Comparison of ENCODE assay signal across 16 cellular contexts in genomic region chr1:118556936-118557335, GRCh38.
A peak's percentile ranks its signal among the peaks of the same experiment; 100 is the strongest.
DNase-seq lines count a peak whose midpoint lies in the region; ATAC-seq and TF ChIP-seq lines count a peak whose summit lies in the region.
"Had no signal": no experiment of that assay in that cellular context is flagged by ENCODE, and none has a peak within 500 bp of the region (broad histone marks: within the 10 kb centered on the region; RNA-seq: fewer than 3 reads in every experiment).

No MANE protein-coding gene starts in this region.

- no peaks in the 10 kb centered on the region for H3K9me3 ChIP-seq in trophoblast cell (ENCODE audit: insufficient read depth, low read depth, low read length)
- peaks cover 0 to 10% of the 10 kb centered on the region in 2 donors for H3K9me3 ChIP-seq in left lung
- H3K9me3 ChIP-seq: BE2C had no signal

- peak; percentile 40 for DNase-seq in ELF-1 (ENCODE audit: low read depth, low spot score)
- DNase-seq in M059J (ENCODE audit: low read depth) = peak; percentile 49
- DNase-seq in foreskin melanocyte = peak; percentile 85
- peak; percentile 95 to 98 for DNase-seq in trophoblast cell
- DNase-seq in AG08396 (ENCODE audit: low spot score) = no peak
- no peak for DNase-seq in left lung
- DNase-seq: BE2C; C1 segment of cervical spinal cord; CD4-positive, alpha-beta T cell; DMS153; DMS79; GF-D8; H9; IMR-90 had no signal

- H3K4me1 ChIP-seq in trophoblast cell (ENCODE audit: control insufficient read depth in 1 of 2, insufficient read depth in 2 of 2, low read length in 2 of 2) = peaks cover 0 to 14% of the 10 kb centered on the region in 2 experiments
- H3K4me1 ChIP-seq in left lung = no peaks in the 10 kb centered on the region
- H3K4me1 ChIP-seq: BE2C had no signal

- peaks cover 3% of the 10 kb centered on the region for H3K79me1 ChIP-seq in trophoblast cell (ENCODE audit: low read length)

- H2AK5ac ChIP-seq in trophoblast cell (ENCODE audit: low read length) = no peak overlapping the region

- no peak overlapping the region for H3K23ac ChIP-seq in trophoblast cell (ENCODE audit: low read length)

- H3K18ac ChIP-seq in trophoblast cell (ENCODE audit: low read length) = no peak overlapping the region

- no peak overlapping the region for H3K4me3 ChIP-seq in trophoblast cell (ENCODE audit: low read depth, low read length)
- H3K4me3 ChIP-seq in left lung = no peak overlapping the region
- H3K4me3 ChIP-seq: K562 had no signal

- H3K4me2 ChIP-seq in trophoblast cell (ENCODE audit: low read length) = no peak overlapping the region

- no peak for ATAC-seq in left lung
- no peak for ATAC-seq in HG03378 (IDR thresholded peaks at IDR 0.05; ENCODE audit: unreplicated experiment)
- ATAC-seq: K562 had no signal

- no peak overlapping the region for H4K91ac ChIP-seq in trophoblast cell (ENCODE audit: low read depth, low read length)

- no peak overlapping the region for H3K4ac ChIP-seq in trophoblast cell (ENCODE audit: low read depth, low read length)

- intact Hi-C loops in left lung (cut with DNase I) = no loop called here

- H3K14ac ChIP-seq in trophoblast cell (ENCODE audit: low read length) = no peak overlapping the region

- TF ChIP-seq CTCF in left lung (IDR thresholded peaks at IDR 0.05) = no peak

- H2BK5ac ChIP-seq in trophoblast cell (ENCODE audit: low read depth, low read length, poor library complexity) = no peak overlapping the region

- no peaks in the 10 kb centered on the region for H3K79me2 ChIP-seq in trophoblast cell (ENCODE audit: control insufficient read depth, insufficient read depth, low read length, poor library complexity)

- H2BK12ac ChIP-seq in trophoblast cell (ENCODE audit: low read length) = no peak overlapping the region

- H4K8ac ChIP-seq in trophoblast cell (ENCODE audit: low read depth, low read length) = no peak overlapping the region

- H3K27ac ChIP-seq in trophoblast cell (ENCODE audit: low read depth, low read length) (peak overlapping the region; percentile 69), left lung (no peak overlapping the region)

- H2BK120ac ChIP-seq in trophoblast cell (ENCODE audit: insufficient read depth, low read length, poor library complexity) = peak overlapping the region; percentile 38

- WGBS in trophoblast cell (ENCODE audit: extremely low coverage, insufficient coverage, insufficient read length) = no CpG with 5 or more reads among the region's 2 CpGs

- no peaks in the 10 kb centered on the region for H3K27me3 ChIP-seq in trophoblast cell (ENCODE audit: insufficient read depth, low read length)
- H3K27me3 ChIP-seq in left lung = no peaks in the 10 kb centered on the region
- H3K27me3 ChIP-seq: BE2C had no signal

- H2AFZ ChIP-seq in trophoblast cell (ENCODE audit: insufficient read depth, low read length, poor library complexity) = no peak overlapping the region

- no peak overlapping the region for H3K9ac ChIP-seq in trophoblast cell (ENCODE audit: low read length)

- no peaks in the 10 kb centered on the region for H3K36me3 ChIP-seq in trophoblast cell (ENCODE audit: control insufficient read depth in 1 of 2, insufficient read depth in 2 of 2, low read length in 2 of 2)
- no peaks in the 10 kb centered on the region for H3K36me3 ChIP-seq in left lung
- H3K36me3 ChIP-seq: BE2C had no signal

- H4K12ac ChIP-seq in trophoblast cell (ENCODE audit: low read depth, low read length) = no peak overlapping the region

Comparison
In these comparisons a context has a peak if more than half of its experiments do, and no peak if none do; other contexts are left out.
1. DNase-seq: peak in ELF-1 (single experiment), M059J (single experiment), foreskin melanocyte (single experiment) and trophoblast cell (2 of 2); none in AG08396 (single experiment) and left lung (0 of 2).